In the genomic region with DNA sequence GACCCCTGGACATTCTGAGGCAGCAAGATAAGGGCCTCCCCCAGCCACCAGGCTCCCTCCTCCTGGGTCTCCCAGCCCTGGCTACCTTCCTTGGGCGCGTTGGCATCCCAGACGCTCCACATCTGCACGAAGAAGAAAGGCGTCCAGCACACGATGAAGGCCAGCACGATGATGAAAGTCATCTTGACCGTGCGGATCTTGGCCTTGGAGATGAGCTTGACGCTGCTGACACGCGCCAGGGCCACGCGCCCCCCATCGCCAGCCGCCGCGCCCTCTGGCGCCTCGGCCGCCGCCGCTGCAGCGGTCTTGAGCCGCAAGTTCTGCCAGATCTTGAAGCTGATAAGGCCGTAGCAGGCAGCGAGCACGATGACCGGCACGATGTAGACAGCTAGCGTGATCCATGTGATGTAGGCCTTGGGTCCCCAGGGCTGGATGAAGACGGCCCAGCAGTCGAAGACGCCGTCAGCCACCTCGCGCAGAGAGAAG, we compare ENCODE assay signal across 2 cellular contexts.
TF ChIP-seq lines count a peak whose summit lies in the region.

No MANE protein-coding gene starts in this region.

TF ChIP-seq in SK-N-SH, 30 proteins besides CTCF, POLR2A, EP300 and RAD21 (continued from another document):
- TF ChIP-seq SMC3 (IDR thresholded peaks at IDR 0.05; ENCODE audit: low read depth, low read length) (no peak), RXRA (IDR thresholded peaks at IDR 0.05; ENCODE audit: borderline replicate concordance, low read depth) (no peak), ELF1 (IDR thresholded peaks at IDR 0.05) (no peak), FOXM1 (IDR thresholded peaks at IDR 0.05; ENCODE audit: low read depth) (no peak), NRF1 (IDR thresholded peaks at IDR 0.05; ENCODE audit: low read depth, low read length) (no peak), JUND (IDR thresholded peaks at IDR 0.05) (no peak), USF1 (IDR thresholded peaks at IDR 0.05; ENCODE audit: borderline replicate concordance, low read depth) (no peak), GABPA (IDR thresholded peaks at IDR 0.05; ENCODE audit: low read depth) (no peak), YY1 (IDR thresholded peaks at IDR 0.05; ENCODE audit: low read depth) (no peak)
- TF ChIP-seq, protein P1, sequence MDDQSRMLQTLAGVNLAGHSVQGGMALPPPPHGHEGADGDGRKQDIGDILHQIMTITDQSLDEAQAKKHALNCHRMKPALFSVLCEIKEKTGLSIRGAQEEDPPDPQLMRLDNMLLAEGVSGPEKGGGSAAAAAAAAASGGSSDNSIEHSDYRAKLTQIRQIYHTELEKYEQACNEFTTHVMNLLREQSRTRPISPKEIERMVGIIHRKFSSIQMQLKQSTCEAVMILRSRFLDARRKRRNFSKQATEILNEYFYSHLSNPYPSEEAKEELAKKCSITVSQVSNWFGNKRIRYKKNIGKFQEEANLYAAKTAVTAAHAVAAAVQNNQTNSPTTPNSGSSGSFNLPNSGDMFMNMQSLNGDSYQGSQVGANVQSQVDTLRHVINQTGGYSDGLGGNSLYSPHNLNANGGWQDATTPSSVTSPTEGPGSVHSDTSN (IDR thresholded peaks at IDR 0.05) = no peak
- TF ChIP-seq, protein P2, sequence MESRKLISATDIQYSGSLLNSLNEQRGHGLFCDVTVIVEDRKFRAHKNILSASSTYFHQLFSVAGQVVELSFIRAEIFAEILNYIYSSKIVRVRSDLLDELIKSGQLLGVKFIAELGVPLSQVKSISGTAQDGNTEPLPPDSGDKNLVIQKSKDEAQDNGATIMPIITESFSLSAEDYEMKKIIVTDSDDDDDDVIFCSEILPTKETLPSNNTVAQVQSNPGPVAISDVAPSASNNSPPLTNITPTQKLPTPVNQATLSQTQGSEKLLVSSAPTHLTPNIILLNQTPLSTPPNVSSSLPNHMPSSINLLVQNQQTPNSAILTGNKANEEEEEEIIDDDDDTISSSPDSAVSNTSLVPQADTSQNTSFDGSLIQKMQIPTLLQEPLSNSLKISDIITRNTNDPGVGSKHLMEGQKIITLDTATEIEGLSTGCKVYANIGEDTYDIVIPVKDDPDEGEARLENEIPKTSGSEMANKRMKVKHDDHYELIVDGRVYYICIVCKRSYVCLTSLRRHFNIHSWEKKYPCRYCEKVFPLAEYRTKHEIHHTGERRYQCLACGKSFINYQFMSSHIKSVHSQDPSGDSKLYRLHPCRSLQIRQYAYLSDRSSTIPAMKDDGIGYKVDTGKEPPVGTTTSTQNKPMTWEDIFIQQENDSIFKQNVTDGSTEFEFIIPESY (IDR thresholded peaks at IDR 0.05; ENCODE audit: borderline replicate concordance, low read depth) = no peak
- TF ChIP-seq, protein P3, sequence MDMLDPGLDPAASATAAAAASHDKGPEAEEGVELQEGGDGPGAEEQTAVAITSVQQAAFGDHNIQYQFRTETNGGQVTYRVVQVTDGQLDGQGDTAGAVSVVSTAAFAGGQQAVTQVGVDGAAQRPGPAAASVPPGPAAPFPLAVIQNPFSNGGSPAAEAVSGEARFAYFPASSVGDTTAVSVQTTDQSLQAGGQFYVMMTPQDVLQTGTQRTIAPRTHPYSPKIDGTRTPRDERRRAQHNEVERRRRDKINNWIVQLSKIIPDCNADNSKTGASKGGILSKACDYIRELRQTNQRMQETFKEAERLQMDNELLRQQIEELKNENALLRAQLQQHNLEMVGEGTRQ (IDR thresholded peaks at IDR 0.05; ENCODE audit: borderline replicate concordance, low read depth, low read length) = no peak

TF ChIP-seq in SK-N-SH treated with all-trans-retinoic acid at 6 μM for 48 hours, 23 proteins besides CTCF, POLR2A, EP300 and RAD21:
- TF ChIP-seq ZFP30 (CRISPR knock-in tag; IDR thresholded peaks at IDR 0.05) (no peak), ZNF8 (CRISPR knock-in tag; IDR thresholded peaks at IDR 0.05) (no peak), TCF4 (CRISPR knock-in tag; IDR thresholded peaks at IDR 0.05; ENCODE audit: borderline replicate concordance) (no peak), ZNF565 (CRISPR knock-in tag; conservative IDR thresholded peaks at IDR 0.05; ENCODE audit: low read depth) (no peak), PPARA (CRISPR knock-in tag; IDR thresholded peaks at IDR 0.05; ENCODE audit: borderline replicate concordance) (no peak), BACH2 (CRISPR knock-in tag; IDR thresholded peaks at IDR 0.05; ENCODE audit: borderline replicate concordance) (no peak)
